ENCODE assay signal across 8 cellular contexts in the genomic region with DNA sequence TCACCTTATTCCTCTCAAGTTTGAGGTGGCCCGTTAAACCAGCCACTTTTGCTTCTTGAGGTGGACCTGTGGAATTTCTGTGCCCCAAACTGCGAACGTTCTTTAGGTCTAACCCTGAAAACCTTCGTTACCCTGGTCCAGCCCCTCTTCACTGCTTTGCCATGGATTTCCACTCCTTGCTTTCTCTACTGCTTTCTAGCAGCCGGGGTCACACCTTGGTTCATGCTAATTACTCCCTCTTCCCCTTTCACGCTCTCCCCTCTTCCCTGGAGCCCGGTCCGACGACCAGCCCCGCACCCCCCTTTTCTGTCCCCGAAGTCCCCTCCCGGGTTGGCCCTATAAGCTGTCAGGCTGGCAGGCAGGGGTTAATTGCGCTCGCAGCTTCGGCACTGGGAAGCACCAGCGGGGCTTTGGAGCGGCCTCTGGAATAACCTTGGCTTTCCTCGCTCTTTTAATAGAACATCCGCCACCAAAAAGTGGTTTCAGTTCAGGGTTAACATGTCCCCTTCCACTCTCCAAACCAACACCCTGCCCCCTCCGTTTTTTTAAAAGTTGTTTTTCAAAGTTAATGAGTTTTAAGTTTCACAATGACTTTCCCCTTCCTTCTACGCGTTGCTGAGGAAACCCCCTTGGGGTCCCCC. TPM values are rescaled to one million over a fixed set of nuclear protein-coding genes. Genes with fewer than 3 reads are reported as not detected.
DNase-seq lines count a peak whose midpoint lies in the region; ATAC-seq and TF ChIP-seq lines count a peak whose summit lies in the region.

No MANE protein-coding gene starts in this region.

- peaks cover 2% of the 10 kb centered on the region for H3K9me3 ChIP-seq in WERI-Rb-1 (ENCODE audit: severe bottlenecking)
- no peaks in the 10 kb centered on the region for H3K9me3 ChIP-seq in esophagus squamous epithelium

- TF ChIP-seq CTCF in GM12865 (IDR thresholded peaks at IDR 0.05; ENCODE audit: insufficient read depth, low read depth, low read length, missing control alignments) (no peak), WERI-Rb-1 (IDR thresholded peaks at IDR 0.05; ENCODE audit: low read depth, low read length) (no peak), esophagus squamous epithelium (IDR thresholded peaks at IDR 0.05) (no peak), nephron progenitor cell (IDR thresholded peaks at IDR 0.05) (no peak)

- H3K27ac ChIP-seq in WERI-Rb-1, result peak overlapping the region; percentile 70
- peak overlapping the region; percentile 97 to 100 (median 98) for H3K27ac ChIP-seq in esophagus squamous epithelium

- intact Hi-C loops in esophagus squamous epithelium (cut with DNase I), result no loop called here

- ATAC-seq in HG02610 (IDR thresholded peaks at IDR 0.05; ENCODE audit: unreplicated experiment), result peak; percentile 30

- TF ChIP-seq POLR2A in esophagus squamous epithelium (IDR thresholded peaks at IDR 0.05), result peak in 2 of 4 donors; percentile 30 to 31

- H3K36me3 ChIP-seq in WERI-Rb-1 (no peaks in the 10 kb centered on the region; the same call in 1 of the 2 replicates), esophagus squamous epithelium (no peaks in the 10 kb centered on the region)

- no peaks in the 10 kb centered on the region for H3K27me3 Mint-ChIP-seq in nephron progenitor cell (ENCODE audit: low read depth, poor library complexity)

- H3K36me3 Mint-ChIP-seq in nephron progenitor cell (ENCODE audit: low read depth), result peaks cover 15% of the 10 kb centered on the region

- peak overlapping the region; percentile 99 for H3K4me3 ChIP-seq in GM12865 (ENCODE audit: low read depth, low read length)
- peak overlapping the region; percentile 69 for H3K4me3 ChIP-seq in WERI-Rb-1 (ENCODE audit: low read depth, low read length)
- peak overlapping the region; percentile 80 to 93 (median 86) for H3K4me3 ChIP-seq in esophagus squamous epithelium

- H3K27ac Mint-ChIP-seq in nephron progenitor cell, result peak overlapping the region; percentile 96

- peak; percentile 56 for DNase-seq in 8988T
- no peak for DNase-seq in GM12865 (ENCODE audit: low read depth)
- DNase-seq in NAMALWA (ENCODE audit: low spot score), result peak; percentile 58
- peak; percentile 94 for DNase-seq in WERI-Rb-1
- peak; percentile 36 for DNase-seq in esophagus squamous epithelium (lab: John Stamatoyannopoulos, UW)
- peak; percentile 68 for DNase-seq in nephron progenitor cell
- no peak for DNase-seq in inferior parietal cortex (ENCODE audit: extremely low spot score)

- H3K9me3 Mint-ChIP-seq in nephron progenitor cell, result peaks cover 8% of the 10 kb centered on the region

- WGBS in esophagus squamous epithelium, 2 donors, result 0 to 1% methylated on average over 19 to 20 of the region's 22 CpGs

- H3K4me3 Mint-ChIP-seq in nephron progenitor cell, result peak overlapping the region; percentile 87

- peaks cover 4 to 57% (median 28%) of the 10 kb centered on the region in 3 donors for H3K4me1 ChIP-seq in esophagus squamous epithelium

- H3K4me1 Mint-ChIP-seq in nephron progenitor cell, result peaks cover 62% of the 10 kb centered on the region

- H3K27me3 ChIP-seq in WERI-Rb-1 (ENCODE audit: insufficient read depth, low read depth, severe bottlenecking), result no peaks in the 10 kb centered on the region
- no peaks in the 10 kb centered on the region for H3K27me3 ChIP-seq in esophagus squamous epithelium

RNA-seq across cellular contexts. Expression of a gene that starts 1.4 kb away (rescaled TPM):
- total RNA-seq in esophagus squamous epithelium, result 10 to 100 TPM; 11.0 to 22.3 (median 20.7) TPM

Comparison
In these comparisons a context has a peak if more than half of its experiments do, and no peak if none do; other contexts are left out.
1. DNase-seq: peak in 8988T (single experiment), NAMALWA (single experiment), WERI-Rb-1 (single experiment), esophagus squamous epithelium (single experiment) and nephron progenitor cell (single experiment); none in GM12865 (single experiment) and inferior parietal cortex (single experiment).
2. Peak in every context shown above with its lines, with median percentiles within 50 percentile points of each other: H3K4me3 ChIP-seq.